12 cellular contexts compared by ENCODE assay signal in genomic region chr10:89887406-89887805, GRCh38.
DNase-seq lines count a peak whose midpoint lies in the region; ATAC-seq and TF ChIP-seq lines count a peak whose summit lies in the region.
"Had no signal": no experiment of that assay in that cellular context is flagged by ENCODE, and none has a peak within 500 bp of the region (broad histone marks: within the 10 kb centered on the region; RNA-seq: fewer than 3 reads in every experiment).

No MANE protein-coding gene starts in this region.

- H3K4me3 ChIP-seq in GM12865 (ENCODE audit: low read depth, low read length) = peak overlapping the region; percentile 30
- H3K4me3 ChIP-seq in aorta (ENCODE audit: low read length in 2 of 2) = no peak overlapping the region
- H3K4me3 ChIP-seq in effector memory CD4-positive, alpha-beta T cell (ENCODE audit: insufficient read depth, low read depth, low read length, poor library complexity, severe bottlenecking) = no peak overlapping the region
- H3K4me3 ChIP-seq in upper lobe of left lung = no peak overlapping the region
- H3K4me3 ChIP-seq: heart left ventricle, thoracic aorta had no signal

- H3K9me3 ChIP-seq in aorta (ENCODE audit: control insufficient read depth, low read length) = no peaks in the 10 kb centered on the region
- H3K9me3 ChIP-seq in effector memory CD4-positive, alpha-beta T cell (ENCODE audit: control insufficient read depth, low read length) = no peaks in the 10 kb centered on the region
- H3K9me3 ChIP-seq in upper lobe of left lung = no peaks in the 10 kb centered on the region

- TF ChIP-seq POLR2A in upper lobe of left lung (IDR thresholded peaks at IDR 0.05) = no peak

- 53 to 57% methylated on average over 4 of the region's 4 CpGs for WGBS in aorta, 2 donors
- WGBS in upper lobe of left lung, 2 donors = 62 to 71% methylated on average over 4 of the region's 4 CpGs

- no peak for TF ChIP-seq CTCF in GM12865 (IDR thresholded peaks at IDR 0.05; ENCODE audit: insufficient read depth, low read depth, low read length, missing control alignments)
- TF ChIP-seq CTCF in upper lobe of left lung (IDR thresholded peaks at IDR 0.05) = no peak

- peak; percentile 39 for DNase-seq in GM12865 (ENCODE audit: low read depth)
- DNase-seq in NCI-H82 (lab: John Stamatoyannopoulos, UW) = peak; percentile 66
- no peak for DNase-seq in aorta
- no peak for DNase-seq in effector memory CD4-positive, alpha-beta T cell
- no peak for DNase-seq in upper lobe of left lung

- H3K27ac ChIP-seq in aorta (ENCODE audit: low read depth in 1 of 2, low read length in 2 of 2) (no peak overlapping the region), upper lobe of left lung (no peak overlapping the region)
- no peak overlapping the region for H3K27ac ChIP-seq in effector memory CD4-positive, alpha-beta T cell (ENCODE audit: insufficient read depth, low read length, poor library complexity, severe bottlenecking)

- no peaks in the 10 kb centered on the region for H3K36me3 ChIP-seq in aorta (ENCODE audit: control insufficient read depth in 1 of 2, insufficient read depth in 2 of 2, low read length in 1 of 2)
- no peaks in the 10 kb centered on the region for H3K36me3 ChIP-seq in effector memory CD4-positive, alpha-beta T cell (ENCODE audit: control insufficient read depth, insufficient read depth, low read length)
- H3K36me3 ChIP-seq in upper lobe of left lung = no peaks in the 10 kb centered on the region
- H3K36me3 ChIP-seq: heart left ventricle, thoracic aorta had no signal

- peak; percentile 45 for ATAC-seq in GM19452 (IDR thresholded peaks at IDR 0.05; ENCODE audit: unreplicated experiment)
- peak; percentile 55 for ATAC-seq in HG02981 (IDR thresholded peaks at IDR 0.05; ENCODE audit: unreplicated experiment)
- ATAC-seq in aorta (ENCODE audit: low FRiP score) = no peak
- no peak for ATAC-seq in activated CD4-positive, CD25-positive, alpha-beta regulatory T cell treated with anti-CD3 and anti-CD28 coated beads, Interleukin-2, amount 50 U/mL, for 24 hours
- ATAC-seq in upper lobe of left lung (ENCODE audit: low FRiP score in 2 of 2) = no peak
- ATAC-seq: HepG2; natural killer cell treated with Interleukin-12 subunit alpha and Interleukin-12 subunit beta and Interleukin-15 and Interleukin-18, amount 100 ng/mL, for 72 hours had no signal

- no peak for TF ChIP-seq EP300 in upper lobe of left lung (IDR thresholded peaks at IDR 0.05)

- H3K27me3 ChIP-seq in aorta (ENCODE audit: control insufficient read depth in 1 of 2, insufficient read depth in 2 of 2, low read length in 1 of 2) = no peaks in the 10 kb centered on the region
- no peaks in the 10 kb centered on the region for H3K27me3 ChIP-seq in effector memory CD4-positive, alpha-beta T cell (replicated peaks; ENCODE audit: control insufficient read depth, insufficient read depth, low read length, poor library complexity, severe bottlenecking)
- H3K27me3 ChIP-seq in upper lobe of left lung = no peaks in the 10 kb centered on the region

- peaks cover 0 to 2% of the 10 kb centered on the region in 2 donors for H3K4me1 ChIP-seq in aorta (ENCODE audit: control insufficient read depth in 1 of 2, insufficient read depth in 2 of 2, low read length in 2 of 2)
- H3K4me1 ChIP-seq in effector memory CD4-positive, alpha-beta T cell (ENCODE audit: control insufficient read depth, insufficient read depth, low read length, poor library complexity, severe bottlenecking) = no peaks in the 10 kb centered on the region
- H3K4me1 ChIP-seq in upper lobe of left lung = no peaks in the 10 kb centered on the region

- intact Hi-C loops in aorta (cut with DNase I) = no loop called here

Comparison
In these comparisons a context has a peak if more than half of its experiments do, and no peak if none do; other contexts are left out.
1. DNase-seq: peak in GM12865 (single experiment) and NCI-H82 (single experiment); none in aorta (0 of 2), effector memory CD4-positive, alpha-beta T cell (0 of 3) and upper lobe of left lung (0 of 2).
2. ATAC-seq: peak in GM19452 (single experiment) and HG02981 (single experiment); none in aorta (single experiment), activated CD4-positive, CD25-positive, alpha-beta regulatory T cell treated with anti-CD3 and anti-CD28 coated beads, Interleukin-2, amount 50 U/mL, for 24 hours (0 of 2) and upper lobe of left lung (0 of 2).